ENCODE assay signal across 8 cellular contexts in genomic region chrX:140091276-140091886, GRCh38.
DNase-seq lines count a peak whose midpoint lies in the region; ATAC-seq and TF ChIP-seq lines count a peak whose summit lies in the region.

No MANE protein-coding gene starts in this region.

- peaks cover 10% of the 10 kb centered on the region for H3K27me3 ChIP-seq in adrenal gland
- no peaks in the 10 kb centered on the region for H3K27me3 ChIP-seq in iPS DF 6.9 (ENCODE audit: control insufficient read depth, insufficient read depth, low read length)
- H3K27me3 ChIP-seq in smooth muscle cell (ENCODE audit: low read depth): peaks cover 7% of the 10 kb centered on the region

- peak overlapping the region; percentile 18 for H2AFZ ChIP-seq in smooth muscle cell (ENCODE audit: low read depth)

- no peaks in the 10 kb centered on the region for H4K20me1 ChIP-seq in smooth muscle cell (ENCODE audit: low read depth)

- H3K9me3 ChIP-seq in adrenal gland (replicated peaks in 1 of 3) (no peaks in the 10 kb centered on the region), iPS DF 6.9 (ENCODE audit: control insufficient read depth, insufficient read depth, low read length) (no peaks in the 10 kb centered on the region), smooth muscle cell (replicated peaks; ENCODE audit: low read depth) (no peaks in the 10 kb centered on the region)

- TF ChIP-seq POLR2A in adrenal gland (IDR thresholded peaks at IDR 0.05): peak in 1 of 2 donors; percentile 27

- peak overlapping the region; percentile 81 for H3K4me2 ChIP-seq in smooth muscle cell

- no peaks in the 10 kb centered on the region for H3K36me3 ChIP-seq in adrenal gland (replicated peaks in 1 of 2)
- H3K36me3 ChIP-seq in iPS DF 6.9 (ENCODE audit: control insufficient read depth, insufficient read depth, low read length): no peaks in the 10 kb centered on the region
- no peaks in the 10 kb centered on the region for H3K36me3 ChIP-seq in smooth muscle cell (ENCODE audit: low read depth)

- H3K4me1 ChIP-seq in adrenal gland (replicated peaks in 1 of 2) (no peaks in the 10 kb centered on the region), iPS DF 6.9 (ENCODE audit: control insufficient read depth, insufficient read depth, low read length) (0 out of 2 replicates have a peak, but pooled peaks cover 1% of the 10 kb centered on the region), smooth muscle cell (ENCODE audit: low read depth) (no peaks in the 10 kb centered on the region)

- 1 to 35% (median 13%) methylated on average over 17 to 70 of the region's 80 CpGs for whole genome bisulfite sequencing in adrenal gland, 4 donors
- no CpG with 5 or more reads among the region's 80 CpGs for WGBS in iPS DF 6.9 (ENCODE audit: insufficient coverage, insufficient read length)
- WGBS in smooth muscle cell (ENCODE audit: low lambda C conversion rate): 47% methylated on average over 6 of the region's 80 CpGs

- ATAC-seq in GM19351 (IDR thresholded peaks at IDR 0.05; ENCODE audit: unreplicated experiment): peak; percentile 53
- no peak for ATAC-seq in HG03571 (IDR thresholded peaks at IDR 0.05; ENCODE audit: unreplicated experiment)

- TF ChIP-seq CTCF in 22Rv1 (IDR thresholded peaks at IDR 0.05): peak; percentile 23
- TF ChIP-seq CTCF in LNCaP clone FGC (IDR thresholded peaks at IDR 0.05; ENCODE audit: control insufficient read depth, extremely low read depth, insufficient read depth): peak; percentile 22; the same call in 1 of the 2 replicates
- peak in 1 of 6 experiments; percentile 8 for TF ChIP-seq CTCF in adrenal gland (IDR thresholded peaks at IDR 0.05)
- TF ChIP-seq CTCF in smooth muscle cell (IDR thresholded peaks at IDR 0.05; ENCODE audit: borderline replicate concordance, insufficient read depth, poor library complexity, severe bottlenecking): no peak

- intact Hi-C loops in adrenal gland (cut with DNase I): no loop called here

- no peak for DNase-seq in LNCaP clone FGC (ENCODE audit: low read depth)
- peak; percentile 41 to 56 (median 46) for DNase-seq in adrenal gland
- DNase-seq in iPS DF 6.9 (ENCODE audit: low read depth, low spot score): no peak
- no peak for DNase-seq in smooth muscle cell (lab: John Stamatoyannopoulos, UW; ENCODE audit: unreplicated experiment)
- DNase-seq in SW480 (ENCODE audit: low spot score): no peak

- no peaks in the 10 kb centered on the region for H3F3A ChIP-seq in smooth muscle cell (ENCODE audit: low read depth)

- H3K27ac ChIP-seq in 22Rv1: no peak overlapping the region
- H3K27ac ChIP-seq in adrenal gland: peak overlapping the region in 1 of 5 donors; percentile 66
- H3K27ac ChIP-seq in iPS DF 6.9 (ENCODE audit: low read length): no peak overlapping the region
- H3K27ac ChIP-seq in smooth muscle cell (ENCODE audit: low read depth): no peak overlapping the region

- no peak overlapping the region for H3K9ac ChIP-seq in smooth muscle cell (ENCODE audit: low read depth)

- no peaks in the 10 kb centered on the region for H3K79me2 ChIP-seq in smooth muscle cell (ENCODE audit: low read depth)

- H3K4me3 ChIP-seq in LNCaP clone FGC (ENCODE audit: low read depth, low read length) (peak overlapping the region; percentile 41), adrenal gland (peak overlapping the region in 1 of 4 donors; percentile 53), iPS DF 6.9 (ENCODE audit: low read length) (peak overlapping the region; percentile 58; the same call in 1 of the 2 replicates), smooth muscle cell (peak overlapping the region; percentile 40)

Comparison
In these comparisons a context has a peak if more than half of its experiments do, and no peak if none do; other contexts are left out.
1. DNase-seq: peak in adrenal gland (7 of 7); none in LNCaP clone FGC (single experiment), iPS DF 6.9 (single experiment), smooth muscle cell (single experiment) and SW480 (single experiment).